Comparison of ENCODE assay signal across 26 cellular contexts in the genomic region with DNA sequence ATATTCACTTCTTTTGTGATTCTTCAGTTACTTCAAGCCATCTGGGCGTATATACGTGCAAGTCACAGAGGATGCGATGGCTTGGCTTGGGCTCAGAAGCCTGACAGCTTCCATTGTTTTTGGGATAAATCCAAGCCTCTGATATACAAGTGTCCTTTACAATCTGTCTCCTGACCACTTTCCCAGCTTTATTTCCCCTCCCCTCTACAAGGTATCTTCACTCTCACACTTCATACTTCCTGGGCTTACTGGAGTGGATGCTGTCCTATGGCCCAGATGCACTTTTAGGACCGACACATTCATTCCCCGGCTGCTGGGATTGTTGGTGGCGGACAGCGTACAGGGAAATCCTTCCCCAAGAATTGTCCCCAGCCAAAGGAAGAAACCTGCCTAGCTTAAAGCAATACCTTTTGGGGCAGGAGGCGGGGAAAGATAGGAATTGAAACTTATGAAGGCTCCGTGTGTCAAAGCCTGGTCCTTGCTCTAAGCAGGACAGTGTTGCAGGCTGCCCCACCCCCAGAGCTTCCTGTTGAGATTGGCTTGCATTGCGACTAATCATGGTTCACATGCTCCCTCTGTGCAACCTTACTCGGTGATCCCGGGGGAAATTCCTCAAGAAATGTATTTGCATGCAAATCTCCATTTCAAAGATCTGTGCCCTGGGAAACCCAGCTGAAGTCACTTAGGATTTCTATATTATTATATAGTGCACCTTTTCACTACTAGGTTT.
DNase-seq lines count a peak whose midpoint lies in the region; ATAC-seq, FAIRE-seq and TF ChIP-seq lines count a peak whose summit lies in the region.
"Had no signal": no experiment of that assay in that cellular context is flagged by ENCODE, and none has a peak within 500 bp of the region (broad histone marks: within the 10 kb centered on the region; RNA-seq: fewer than 3 reads in every experiment).

No MANE protein-coding gene starts in this region.

- H3K27ac ChIP-seq in A673 (ENCODE audit: low read depth, low read length, poor library complexity, severe bottlenecking) (no peak overlapping the region), IMR-90 (ENCODE audit: insufficient read depth, low read length) (no peak overlapping the region), pancreas (no peak overlapping the region), transverse colon (no peak overlapping the region)
- H3K27ac ChIP-seq: heart left ventricle, RWPE1, tibial nerve had no signal

- H2BK20ac ChIP-seq in IMR-90 (ENCODE audit: low read depth, low read length): no peak overlapping the region

- H3K56ac ChIP-seq in IMR-90 (ENCODE audit: extremely low read depth, insufficient read depth, low read length): no peak overlapping the region; the same call in 1 of the 2 replicates

- H4K8ac ChIP-seq in IMR-90 (ENCODE audit: low read depth in 2 of 2, low read length in 2 of 2): no peak overlapping the region

- H3K4me1 ChIP-seq in A673 (ENCODE audit: insufficient read depth, low read length, poor library complexity, severe bottlenecking) (no peaks in the 10 kb centered on the region), IMR-90 (ENCODE audit: control insufficient read depth, insufficient read depth, low read length) (no peaks in the 10 kb centered on the region), pancreas (no peaks in the 10 kb centered on the region), transverse colon (peaks cover 0 to 5% (median 2%) of the 10 kb centered on the region in 4 donors)
- H3K4me1 ChIP-seq: BE2C, tibial nerve had no signal

- H2BK120ac ChIP-seq in IMR-90 (ENCODE audit: low read depth, low read length): no peak overlapping the region

- no peak overlapping the region for H3K18ac ChIP-seq in IMR-90 (ENCODE audit: low read depth, low read length)

- in situ Hi-C loops in IMR-90 (cut with MboI; ENCODE audit: low sequenced_read_pairs) (no loop called here), transverse colon (cut with MboI; ENCODE audit: low pct_ligation_motif_present in 1 of 4, low pct_unique_long_range_greater_than_20kb in 1 of 4, low sequenced_read_pairs in 3 of 4) (no loop called here)

- POLR2A ChIA-PET in A673 (lab: Charles Lee; ENCODE audit: low non-redundant PET) (no interaction called here), IMR-90 (lab: Charles Lee; ENCODE audit: unreplicated experiment) (no interaction called here)

- no peak overlapping the region for H4K5ac ChIP-seq in IMR-90 (ENCODE audit: low read depth, low read length)

- WGBS in IMR-90 (ENCODE audit: extremely low coverage in 2 of 2, insufficient read length in 1 of 2), 2 experiments: 33% methylated on average over 1 of the region's 12 CpGs; no CpG with 5 or more reads in 1 of the 2 experiments
- 84 to 87% methylated on average over 12 of the region's 12 CpGs for WGBS in pancreas, 2 donors
- 60 to 78% methylated on average over 1 to 12 of the region's 12 CpGs for WGBS in transverse colon (ENCODE audit: low coverage in 1 of 2), 2 donors

- H3K4ac ChIP-seq in IMR-90 (ENCODE audit: low read depth, low read length): no peak overlapping the region

- CTCF ChIA-PET in A673 (lab: Charles Lee): no interaction called here
- CTCF ChIA-PET in IMR-90 (lab: Yijun Ruan, JAX): interaction anchor here (0.5 kb wide), 1 partner anchor 43 kb away, joined by 3 read pairs; no protein-coding TSS in a partner anchor

- H3K14ac ChIP-seq in IMR-90 (replicated peaks; ENCODE audit: low read depth, low read length): no peak overlapping the region

- TF ChIP-seq RAD21 in IMR-90 (IDR thresholded peaks at IDR 0.05; ENCODE audit: low read length): no peak

- H3K36me3 ChIP-seq in A673 (ENCODE audit: insufficient read depth, low read length, poor library complexity, severe bottlenecking) (no peaks in the 10 kb centered on the region), IMR-90 (ENCODE audit: control insufficient read depth, insufficient read depth, low read length) (no peaks in the 10 kb centered on the region), pancreas (no peaks in the 10 kb centered on the region), transverse colon (no peaks in the 10 kb centered on the region)
- H3K36me3 ChIP-seq: BE2C, heart left ventricle, tibial nerve had no signal

- dilution Hi-C loops in IMR-90 (cut with HindIII; ENCODE audit: low sequenced_read_pairs, unreplicated experiment): no loop called here

- H2BK5ac ChIP-seq in IMR-90 (ENCODE audit: low read depth, low read length, poor library complexity, severe bottlenecking): no peak overlapping the region

- H3K79me1 ChIP-seq in IMR-90 (ENCODE audit: low read depth in 1 of 2, low read length in 2 of 2): no peaks in the 10 kb centered on the region

- H3K27me3 ChIP-seq in A673 (replicated peaks; ENCODE audit: insufficient read depth, low read depth, low read length, poor library complexity): no peaks in the 10 kb centered on the region
- no peaks in the 10 kb centered on the region for H3K27me3 ChIP-seq in IMR-90 (ENCODE audit: control insufficient read depth, insufficient read depth, low read length)
- H3K27me3 ChIP-seq in pancreas: no peaks in the 10 kb centered on the region
- H3K27me3 ChIP-seq in transverse colon: no peaks in the 10 kb centered on the region
- H3K27me3 ChIP-seq: BE2C, tibial nerve had no signal

- H4K91ac ChIP-seq in IMR-90 (ENCODE audit: insufficient read depth, low read depth, low read length): no peak overlapping the region

- no peak for TF ChIP-seq EP300 in transverse colon (IDR thresholded peaks at IDR 0.05; ENCODE audit: low read depth)

- no peak for FAIRE-seq in pancreas (lab: Jason Lieb, UNC)
- FAIRE-seq: colon, endometrium had no signal

- no peak overlapping the region for H2BK15ac ChIP-seq in IMR-90 (ENCODE audit: low read depth, low read length)

- H2AFZ ChIP-seq in IMR-90 (replicated peaks; ENCODE audit: low read length, poor library complexity): peak overlapping the region; percentile 32

- no peaks in the 10 kb centered on the region for H3K9me3 ChIP-seq in A673 (ENCODE audit: low read depth, low read length, poor library complexity, severe bottlenecking)
- no peaks in the 10 kb centered on the region for H3K9me3 ChIP-seq in IMR-90 (ENCODE audit: control insufficient read depth, insufficient read depth, low read length)
- H3K9me3 ChIP-seq in pancreas: no peaks in the 10 kb centered on the region
- no peaks in the 10 kb centered on the region for H3K9me3 ChIP-seq in transverse colon
- H3K9me3 ChIP-seq: BE2C, heart left ventricle, tibial nerve had no signal

- BruUV-seq in A673 (replicated peaks; lab: Mats Ljungman, UMichigan): no TSS peak
- no TSS peak for BruUV-seq in IMR-90 (replicated peaks; lab: Mats Ljungman, UMichigan)

- TF ChIP-seq POLR2A in IMR-90 (IDR thresholded peaks at IDR 0.05; ENCODE audit: low read depth, low read length) (no peak), transverse colon (IDR thresholded peaks at IDR 0.05) (no peak)

- peak; percentile 33 for DNase-seq in A673 (ENCODE audit: low spot score)
- DNase-seq in IMR-90: peak; percentile 5
- peak; percentile 18 for DNase-seq in fibroblast of mammary gland (ENCODE audit: low read depth)
- peak; percentile 66 for DNase-seq in iPS-NIHi7 (ENCODE audit: extremely low spot score)
- DNase-seq in effector CD4-positive, alpha-beta T cell: no peak
- DNase-seq in HCEC 1CT: no peak
- no peak for DNase-seq in pancreas
- no peak for DNase-seq in transverse colon
- DNase-seq: activated CD8-positive, alpha-beta memory T cell treated with anti-CD3 and anti-CD28 coated beads, Interleukin-2, amount 50 U/mL, for 4 hours; activated effector memory CD4-positive, alpha-beta T cell treated with Interleukin-2 at 50 U/mL for 16 hours; BE2C; DND-41; GOT3; heart left ventricle; KG1; NCI-H146; NCI-H69; occipital lobe; retina; stimulated activated CD4-positive, alpha-beta T cell treated with anti-CD3 and anti-CD28 coated beads, Interleukin-12 subunit alpha, Interleukin-12 subunit beta, amount 100 ng/mL, for 4 hours; stimulated activated naive CD8-positive, alpha-beta T cell treated with anti-CD3 and anti-CD28 coated beads, Interleukin-15, amount 100 ng/mL, for 72 hours had no signal

- no peak overlapping the region for H2AK9ac ChIP-seq in IMR-90 (replicated peaks; ENCODE audit: low read depth, low read length, poor library complexity)

- intact Hi-C loops in A673 (cut with micrococcal nuclease; ENCODE audit: unreplicated experiment): no loop called here
- intact Hi-C loops in IMR-90 (cut with micrococcal nuclease): no loop called here
- intact Hi-C loops in pancreas (cut with DNase I): no loop called here
- intact Hi-C loops in transverse colon (cut with DNase I; ENCODE audit: low total_unique reads): no loop called here

- no peaks in the 10 kb centered on the region for H3K9me1 ChIP-seq in IMR-90 (ENCODE audit: insufficient read depth, low read length)

- no peaks in the 10 kb centered on the region for H4K20me1 ChIP-seq in IMR-90 (ENCODE audit: insufficient read depth, low read length)

- H3K23ac ChIP-seq in IMR-90 (ENCODE audit: low read depth, low read length): no peak overlapping the region

- H3K9ac ChIP-seq in IMR-90 (ENCODE audit: low read depth, low read length): no peak overlapping the region

- H3K4me2 ChIP-seq in IMR-90 (ENCODE audit: low read depth, low read length): no peak overlapping the region

- H3K4me3 ChIP-seq in A673 (ENCODE audit: low read depth, low read length, poor library complexity, severe bottlenecking) (no peak overlapping the region), IMR-90 (ENCODE audit: insufficient read depth, low read depth, low read length) (no peak overlapping the region), fibroblast of mammary gland (ENCODE audit: control insufficient read depth, low read depth, low read length) (no peak overlapping the region), pancreas (no peak overlapping the region), transverse colon (no peak overlapping the region)
- H3K4me3 ChIP-seq: heart left ventricle, tibial nerve had no signal

- TF ChIP-seq CTCF in A673 (conservative IDR thresholded peaks at IDR 0.05; ENCODE audit: low read depth, low read length) (no peak), IMR-90 (conservative IDR thresholded peaks at IDR 0.05; ENCODE audit: low read depth, low read length) (no peak), fibroblast of mammary gland (conservative IDR thresholded peaks at IDR 0.05; ENCODE audit: control insufficient read depth, insufficient read depth, low read depth, low read length) (no peak), pancreas (IDR thresholded peaks at IDR 0.05) (no peak), transverse colon (IDR thresholded peaks at IDR 0.05) (no peak)

- ATAC-seq in IMR-90 (ENCODE audit: low read depth) (no peak), pancreas (no peak)
- ATAC-seq: heart left ventricle; SK-N-SH treated with all-trans-retinoic acid at 6 μM for 48 hours; stimulated activated naive CD8-positive, alpha-beta T cell treated with anti-CD3 and anti-CD28 coated beads, Interleukin-15, amount 100 ng/mL, for 72 hours had no signal

- H2AK5ac ChIP-seq in IMR-90 (ENCODE audit: low read depth, low read length): no peak overlapping the region

Comparison
In these comparisons a context has a peak if more than half of its experiments do, and no peak if none do; other contexts are left out.
1. DNase-seq: peak in A673 (single experiment), IMR-90 (single experiment), fibroblast of mammary gland (single experiment) and iPS-NIHi7 (single experiment); none in effector CD4-positive, alpha-beta T cell (single experiment), HCEC 1CT (single experiment), pancreas (0 of 6) and transverse colon (single experiment).